2 cellular contexts compared by ENCODE assay signal in genomic region chr17:42566215-42566872, GRCh38.
TF ChIP-seq lines count a peak whose summit lies in the region.

No MANE protein-coding gene starts in this region.

TF ChIP-seq in SK-N-SH, 30 proteins besides CTCF, POLR2A, EP300 and RAD21 (continued from another document):
- TF ChIP-seq YY1 (IDR thresholded peaks at IDR 0.05; ENCODE audit: low read depth) (no peak), POLR2AphosphoS5 (IDR thresholded peaks at IDR 0.05; ENCODE audit: low read depth, low read length) (no peak), MAX (IDR thresholded peaks at IDR 0.05; ENCODE audit: low read depth) (no peak), JUND (IDR thresholded peaks at IDR 0.05) (no peak), NRF1 (IDR thresholded peaks at IDR 0.05; ENCODE audit: low read depth, low read length) (no peak), IRF3 (IDR thresholded peaks at IDR 0.05; ENCODE audit: low read depth, low read length) (no peak), GATA2 (CRISPR knock-in tag; IDR thresholded peaks at IDR 0.05) (no peak), MEF2A (IDR thresholded peaks at IDR 0.05; ENCODE audit: borderline replicate concordance, low read depth) (no peak)

TF ChIP-seq in SK-N-SH treated with all-trans-retinoic acid at 6 μM for 48 hours, 23 proteins besides CTCF, POLR2A, EP300 and RAD21 (continued from another document):
- TF ChIP-seq PATZ1 (CRISPR knock-in tag; IDR thresholded peaks at IDR 0.05; ENCODE audit: borderline replicate concordance): no peak
- no peak for TF ChIP-seq ZNF70 (CRISPR knock-in tag; IDR thresholded peaks at IDR 0.05)
- TF ChIP-seq ZNF8 (CRISPR knock-in tag; IDR thresholded peaks at IDR 0.05): no peak
- no peak for TF ChIP-seq ISL1 (CRISPR knock-in tag; IDR thresholded peaks at IDR 0.05)
- no peak for TF ChIP-seq CREB5 (CRISPR knock-in tag; IDR thresholded peaks at IDR 0.05; ENCODE audit: low read depth)
- TF ChIP-seq RARB (CRISPR knock-in tag; IDR thresholded peaks at IDR 0.05): no peak
- TF ChIP-seq TCF4 (CRISPR knock-in tag; IDR thresholded peaks at IDR 0.05; ENCODE audit: borderline replicate concordance): no peak
- TF ChIP-seq CSDC2 (CRISPR knock-in tag; IDR thresholded peaks at IDR 0.05): no peak
- TF ChIP-seq ARNTL (CRISPR knock-in tag; IDR thresholded peaks at IDR 0.05; ENCODE audit: borderline replicate concordance, low read depth): no peak
- TF ChIP-seq BACH2 (CRISPR knock-in tag; IDR thresholded peaks at IDR 0.05; ENCODE audit: borderline replicate concordance): no peak
- TF ChIP-seq ZC3H10 (CRISPR knock-in tag; IDR thresholded peaks at IDR 0.05): no peak
TF ChIP-seq in SK-N-SH treated with all-trans-retinoic acid at 6 μM for 48 hours: peak in this region for 0.
